9 cellular contexts compared by ENCODE assay signal in genomic region chr12:13179159-13180074, GRCh38. TPM values are rescaled to one million over a fixed set of nuclear protein-coding genes. Genes with fewer than 3 reads are reported as not detected.
DNase-seq lines count a peak whose midpoint lies in the region; ATAC-seq and TF ChIP-seq lines count a peak whose summit lies in the region.
"Had no signal": no experiment of that assay in that cellular context is flagged by ENCODE, and none has a peak within 500 bp of the region (broad histone marks: within the 10 kb centered on the region; RNA-seq: fewer than 3 reads in every experiment).

No MANE protein-coding gene starts in this region.

- no peaks in the 10 kb centered on the region for H3K9me2 ChIP-seq in SK-N-SH

- no peaks in the 10 kb centered on the region for H3K36me3 ChIP-seq in SK-N-SH (replicated peaks in 1 of 2; ENCODE audit: control insufficient read depth in 1 of 2, insufficient read depth in 2 of 2, low read length in 1 of 2)

- CTCF ChIA-PET in SK-N-SH (lab: Yijun Ruan, JAX): interaction anchor here (0.6 to 1.4 kb wide), 5 partner anchors 10 to 77 kb away, joined by 3 to 8 read pairs (median 3); no protein-coding TSS in a partner anchor

- DNase-seq in EL: peak; percentile 63
- DNase-seq in SK-N-SH: peak; percentile 54
- DNase-seq in activated naive CD8-positive, alpha-beta T cell treated with anti-CD3 and anti-CD28 coated beads, Interleukin-2, amount 50 U/mL, for 16 hours (ENCODE audit: low read depth, low spot score): peak; percentile 7
- no peak for DNase-seq in immature natural killer cell
- DNase-seq in stimulated activated CD4-positive, alpha-beta T cell treated with anti-CD3 and anti-CD28 coated beads, Interleukin-1b, Interleukin-23, amount 100 ng/mL, for 48 hours: peak; percentile 69

- no peaks in the 10 kb centered on the region for H4K20me1 ChIP-seq in SK-N-SH (ENCODE audit: insufficient read depth)

- H3K27me3 ChIP-seq in SK-N-SH (ENCODE audit: insufficient read depth): no peaks in the 10 kb centered on the region

- H3F3A ChIP-seq in SK-N-SH (replicated peaks; ENCODE audit: insufficient read depth): peaks cover 23% of the 10 kb centered on the region

- peak overlapping the region; percentile 55 to 62; a peak in 3 of 4 replicates for H3K27ac ChIP-seq in SK-N-SH (ENCODE audit: low read depth in 2 of 2, low read length in 1 of 2)

- H3K79me2 ChIP-seq in SK-N-SH (ENCODE audit: insufficient read depth): no peaks in the 10 kb centered on the region

- H3K4me3 Mint-ChIP-seq in immature natural killer cell: peak overlapping the region in 3 of 5 donors; percentile 34 to 54 (median 44)

- H3K4me3 ChIP-seq in SK-N-SH (ENCODE audit: low read depth in 2 of 2, low read length in 1 of 2): peak overlapping the region; percentile 26 to 35

- TF ChIP-seq CTCF in SK-N-SH (IDR thresholded peaks at IDR 0.05): no peak

- WGBS in SK-N-SH (ENCODE audit: low lambda C conversion rate): 27% methylated on average over 9 of the region's 13 CpGs

- POLR2A ChIA-PET in SK-N-SH (lab: Yijun Ruan, JAX): interaction anchor here (1.2 kb wide), 1 partner anchor 387 kb away, joined by 3 read pairs; no protein-coding TSS in a partner anchor

- H2AFZ ChIP-seq in SK-N-SH (ENCODE audit: low read depth): peak overlapping the region; percentile 77

- ATAC-seq in HG03196 (IDR thresholded peaks at IDR 0.05; ENCODE audit: unreplicated experiment) (peak; percentile 75), HG03571 (IDR thresholded peaks at IDR 0.05; ENCODE audit: unreplicated experiment) (no peak), GM21360 (IDR thresholded peaks at IDR 0.05; ENCODE audit: unreplicated experiment) (no peak)

- peaks cover 6 to 24% (median 10%) of the 10 kb centered on the region in 3 donors for H3K27me3 Mint-ChIP-seq in immature natural killer cell (ENCODE audit: low read depth in 3 of 3)

- H3K9me3 ChIP-seq in SK-N-SH: no peaks in the 10 kb centered on the region

- H3K4me1 ChIP-seq in SK-N-SH (ENCODE audit: control insufficient read depth in 1 of 2, insufficient read depth in 2 of 2, low read depth in 1 of 2, low read length in 1 of 2): peaks cover 8 to 26% of the 10 kb centered on the region in 2 experiments; a peak in 3 of 4 replicates

- no peak for TF ChIP-seq RAD21 in SK-N-SH (IDR thresholded peaks at IDR 0.05; ENCODE audit: low read length)

- H3K27ac Mint-ChIP-seq in immature natural killer cell: no peak overlapping the region

- no peaks in the 10 kb centered on the region for H3K9me3 Mint-ChIP-seq in immature natural killer cell

- no peaks in the 10 kb centered on the region for H3K36me3 Mint-ChIP-seq in immature natural killer cell
- H3K36me3 Mint-ChIP-seq: IgD-negative memory B cell had no signal

- peak overlapping the region; percentile 77 for H3K4me2 ChIP-seq in SK-N-SH

- peak overlapping the region; percentile 54; the same call in 1 of the 2 replicates for H3K9ac ChIP-seq in SK-N-SH

- no peak for TF ChIP-seq EP300 in SK-N-SH (IDR thresholded peaks at IDR 0.05; ENCODE audit: borderline replicate concordance in 1 of 2, low read depth in 1 of 2, low read length in 1 of 2)

- peaks cover 11 to 16% of the 10 kb centered on the region in 2 donors for H3K4me1 Mint-ChIP-seq in immature natural killer cell

TF ChIP-seq in SK-N-SH, 30 proteins besides CTCF, POLR2A, EP300 and RAD21:
- TF ChIP-seq SIN3A (IDR thresholded peaks at IDR 0.05; ENCODE audit: borderline replicate concordance, low read depth, low read length) (no peak), MEF2A (IDR thresholded peaks at IDR 0.05; ENCODE audit: borderline replicate concordance, low read depth) (0 out of 2 replicates have a peak, but pooled peaks have one; percentile 45), ELF1 (IDR thresholded peaks at IDR 0.05) (no peak), CHD2 (IDR thresholded peaks at IDR 0.05; ENCODE audit: low read length, partially characterized antibody) (no peak)

RNA-seq across cellular contexts. Expression of gene EMP1, which starts 17.1 kb away (rescaled TPM):
- polyA plus RNA-seq in SK-N-SH (2012; rRNA removed) (67.4 and 111 TPM in 2 replicates), immature natural killer cell (1 to 10 TPM in 2 of 3 donors, under 1 TPM in 1; 0.04 to 1.5 (median 1.3) TPM)
- 53.2 and 70.1 TPM in 2 replicates for polyA plus RNA-seq in SK-N-SH (2012; cell fraction: cytosol; rRNA removed)
- polyA plus RNA-seq in SK-N-SH (2012; cell fraction: nucleus; rRNA removed): 77.6 and 144 TPM in 2 replicates
- polyA plus RNA-seq: IgD-negative memory B cell had no signal

Comparison
In these comparisons a context has a peak if more than half of its experiments do, and no peak if none do; other contexts are left out.
1. DNase-seq: peak in EL (single experiment), SK-N-SH (single experiment), activated naive CD8-positive, alpha-beta T cell treated with anti-CD3 and anti-CD28 coated beads, Interleukin-2, amount 50 U/mL, for 16 hours (single experiment) and stimulated activated CD4-positive, alpha-beta T cell treated with anti-CD3 and anti-CD28 coated beads, Interleukin-1b, Interleukin-23, amount 100 ng/mL, for 48 hours (single experiment); none in immature natural killer cell (0 of 3).
2. RNA of gene EMP1, which starts 17.1 kb away (polyA plus RNA-seq): 53.2 to 144 TPM in SK-N-SH; 0.04 to 1.5 TPM in immature natural killer cell; every median in the first group is over 10 times any median in the second.